In the genomic region with DNA sequence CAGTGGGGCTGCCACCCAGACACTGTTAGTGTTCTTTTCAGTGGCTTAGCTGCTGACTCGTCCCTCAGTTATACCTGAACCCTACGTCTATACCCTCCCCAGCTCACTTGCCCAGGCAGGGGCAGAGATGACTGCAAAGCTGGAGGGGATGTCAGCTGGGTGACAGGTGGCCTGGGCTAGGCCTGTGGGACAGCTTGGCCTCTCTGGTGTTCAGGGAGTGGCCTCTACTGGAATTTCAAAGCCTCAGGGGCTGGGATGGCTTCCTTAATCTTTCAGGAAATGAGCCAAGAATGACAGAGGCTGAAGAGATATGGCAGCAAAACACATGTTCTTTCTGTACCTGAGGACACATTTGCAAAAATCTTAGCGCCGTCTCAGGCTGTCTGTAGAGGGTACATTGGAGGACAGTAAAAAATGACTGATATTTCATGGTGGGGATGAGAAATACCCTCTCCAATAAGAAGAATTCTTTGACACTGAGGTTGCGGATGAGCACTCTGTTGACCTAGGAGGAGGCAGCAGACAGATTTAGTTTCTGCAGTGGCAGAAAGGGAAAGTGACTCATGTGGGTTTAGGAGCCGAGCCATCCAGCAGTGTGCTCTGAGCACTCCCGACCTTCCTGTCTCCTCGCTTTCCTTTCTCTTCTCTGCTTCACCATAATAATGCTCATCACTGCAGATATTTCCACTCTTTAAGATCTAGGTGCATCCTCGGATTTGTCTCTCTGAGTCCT, we compare ENCODE assay signal across 10 cellular contexts. TPM values are rescaled to one million over a fixed set of nuclear protein-coding genes. Genes with fewer than 3 reads are reported as not detected.
DNase-seq lines count a peak whose midpoint lies in the region; ATAC-seq, FAIRE-seq and TF ChIP-seq lines count a peak whose summit lies in the region.
"Had no signal": no experiment of that assay in that cellular context is flagged by ENCODE, and none has a peak within 500 bp of the region (broad histone marks: within the 10 kb centered on the region; RNA-seq: fewer than 3 reads in every experiment).

No MANE protein-coding gene starts in this region.

- peaks cover 60% of the 10 kb centered on the region for H3K4me1 Mint-ChIP-seq in nephron
- H3K4me1 Mint-ChIP-seq: central memory CD8-positive, alpha-beta T cell had no signal

- peak overlapping the region; percentile 1 to 32 (median 22) for H3K27ac Mint-ChIP-seq in nephron

- FAIRE-seq in RCC 7860 (lab: Jason Lieb, UNC): peak; percentile 79

- H3K4me3 Mint-ChIP-seq in nephron: peak overlapping the region in 1 of 3 experiments; percentile 15
- H3K4me3 Mint-ChIP-seq: central memory CD8-positive, alpha-beta T cell had no signal

- no peak for TF ChIP-seq CTCF in nephron (IDR thresholded peaks at IDR 0.05; ENCODE audit: unreplicated experiment in 3 of 3)

- peak; percentile 50 for DNase-seq in AG20443 (ENCODE audit: low spot score)
- peak; percentile 79 for DNase-seq in RCC 7860 (ENCODE audit: low spot score)
- peak; percentile 36 for DNase-seq in fibroblast of peridontal ligament (ENCODE audit: extremely low read depth)
- no peak for DNase-seq in DMS79 treated with DMSO at 0.1 percent for 48 hours (lab: John Stamatoyannopoulos, UW)
- DNase-seq in ureter (ENCODE audit: low spot score): no peak
- no peak for DNase-seq in NCI-H2081 treated with DMSO at 0.1 percent for 48 hours (lab: John Stamatoyannopoulos, UW)
- DNase-seq: activated CD8-positive, alpha-beta memory T cell treated with anti-CD3 and anti-CD28 coated beads for 24 hours had no signal

- peaks cover 4% of the 10 kb centered on the region for H3K27me3 Mint-ChIP-seq in nephron (ENCODE audit: low read depth)

- no peaks in the 10 kb centered on the region for H3K36me3 Mint-ChIP-seq in nephron (ENCODE audit: low read depth)

- no peak for ATAC-seq in HG03025 (IDR thresholded peaks at IDR 0.05; ENCODE audit: low FRiP score, unreplicated experiment)

- H3K9me3 Mint-ChIP-seq in nephron: no peaks in the 10 kb centered on the region
- H3K9me3 Mint-ChIP-seq: central memory CD8-positive, alpha-beta T cell had no signal

RNA-seq across cellular contexts. Expression of gene ENTREP1, which starts 54.4 kb away (rescaled TPM):
- total RNA-seq in ureter: 14.6 TPM

Comparison
In these comparisons a context has a peak if more than half of its experiments do, and no peak if none do; other contexts are left out.
1. DNase-seq: peak in AG20443 (single experiment), RCC 7860 (single experiment) and fibroblast of peridontal ligament (single experiment); none in DMS79 treated with DMSO at 0.1 percent for 48 hours (single experiment), ureter (single experiment) and NCI-H2081 treated with DMSO at 0.1 percent for 48 hours (single experiment).